3 cellular contexts compared by ENCODE assay signal in genomic region chr6:27400877-27401642, GRCh38.
TF ChIP-seq lines count a peak whose summit lies in the region.

No MANE protein-coding gene starts in this region.

TF ChIP-seq in liver, 16 proteins besides CTCF, POLR2A, EP300 and RAD21:
- no peak for TF ChIP-seq RXRA (IDR thresholded peaks at IDR 0.05)
- TF ChIP-seq ATF3 (IDR thresholded peaks at IDR 0.05) = no peak
- no peak for TF ChIP-seq EGR1 (IDR thresholded peaks at IDR 0.05; ENCODE audit: low read depth in 2 of 2)
- no peak for TF ChIP-seq FOXA2 (IDR thresholded peaks at IDR 0.05)
- TF ChIP-seq ZBTB33 (IDR thresholded peaks at IDR 0.05) = no peak
- no peak for TF ChIP-seq YY1 (IDR thresholded peaks at IDR 0.05)
- no peak for TF ChIP-seq GABPA (IDR thresholded peaks at IDR 0.05 in 1 of 2, conservative IDR thresholded peaks at IDR 0.05 in 1 of 2)
- no peak for TF ChIP-seq TAF1 (conservative IDR thresholded peaks at IDR 0.05)
- no peak for TF ChIP-seq JUND (IDR thresholded peaks at IDR 0.05)
- TF ChIP-seq NR2F2 (IDR thresholded peaks at IDR 0.05) = no peak
- no peak for TF ChIP-seq SP1 (IDR thresholded peaks at IDR 0.05)
- TF ChIP-seq HNF4A (conservative IDR thresholded peaks at IDR 0.05) = no peak
- no peak for TF ChIP-seq HNF4G (IDR thresholded peaks at IDR 0.05)
- TF ChIP-seq FOXA1 (IDR thresholded peaks at IDR 0.05) = no peak
- no peak for TF ChIP-seq REST (IDR thresholded peaks at IDR 0.05)
- no peak for TF ChIP-seq MAX (IDR thresholded peaks at IDR 0.05)

TF ChIP-seq in HepG2, 621 proteins besides CTCF, POLR2A, EP300 and RAD21:
- TF ChIP-seq TBL1XR1 (IDR thresholded peaks at IDR 0.05; ENCODE audit: borderline replicate concordance, low read length, partially characterized antibody) (no peak), SRSF4 (IDR thresholded peaks at IDR 0.05; ENCODE audit: low read depth, low read length, poor library complexity, severe bottlenecking) (no peak), ZNF101 (CRISPR knock-in tag; IDR thresholded peaks at IDR 0.05; ENCODE audit: borderline replicate concordance, low read depth) (no peak), ZNF580 (CRISPR knock-in tag; IDR thresholded peaks at IDR 0.05; ENCODE audit: borderline replicate concordance, low read depth) (no peak), NCOA5 (CRISPR knock-in tag; IDR thresholded peaks at IDR 0.05) (no peak), EEA1 (CRISPR knock-in tag; IDR thresholded peaks at IDR 0.05; ENCODE audit: borderline replicate concordance) (no peak), CBX1 (IDR thresholded peaks at IDR 0.05; ENCODE audit: low read depth) (no peak)
TF ChIP-seq in HepG2: peak in this region for 0.

TF ChIP-seq in GM12878, 131 proteins besides CTCF, POLR2A, EP300 and RAD21:
- TF ChIP-seq KLF5 (IDR thresholded peaks at IDR 0.05; ENCODE audit: partially characterized antibody) (no peak), YY1 (IDR thresholded peaks at IDR 0.05; ENCODE audit: low read depth, low read length) (no peak), ZNF274 (IDR thresholded peaks at IDR 0.05; ENCODE audit: insufficient read depth, insufficient read length) (peak; percentile 62), SMAD5 (IDR thresholded peaks at IDR 0.05; ENCODE audit: low read depth) (no peak), MYC (IDR thresholded peaks at IDR 0.05; ENCODE audit: insufficient read depth, insufficient read length, insufficient replicate concordance, low read length, severe bottlenecking) (no peak), TCF12 (IDR thresholded peaks at IDR 0.05; ENCODE audit: low read depth, low read length) (no peak), SUZ12 (IDR thresholded peaks at IDR 0.05; ENCODE audit: unreplicated experiment) (no peak)
